9 cellular contexts compared by ENCODE assay signal in the genomic region with DNA sequence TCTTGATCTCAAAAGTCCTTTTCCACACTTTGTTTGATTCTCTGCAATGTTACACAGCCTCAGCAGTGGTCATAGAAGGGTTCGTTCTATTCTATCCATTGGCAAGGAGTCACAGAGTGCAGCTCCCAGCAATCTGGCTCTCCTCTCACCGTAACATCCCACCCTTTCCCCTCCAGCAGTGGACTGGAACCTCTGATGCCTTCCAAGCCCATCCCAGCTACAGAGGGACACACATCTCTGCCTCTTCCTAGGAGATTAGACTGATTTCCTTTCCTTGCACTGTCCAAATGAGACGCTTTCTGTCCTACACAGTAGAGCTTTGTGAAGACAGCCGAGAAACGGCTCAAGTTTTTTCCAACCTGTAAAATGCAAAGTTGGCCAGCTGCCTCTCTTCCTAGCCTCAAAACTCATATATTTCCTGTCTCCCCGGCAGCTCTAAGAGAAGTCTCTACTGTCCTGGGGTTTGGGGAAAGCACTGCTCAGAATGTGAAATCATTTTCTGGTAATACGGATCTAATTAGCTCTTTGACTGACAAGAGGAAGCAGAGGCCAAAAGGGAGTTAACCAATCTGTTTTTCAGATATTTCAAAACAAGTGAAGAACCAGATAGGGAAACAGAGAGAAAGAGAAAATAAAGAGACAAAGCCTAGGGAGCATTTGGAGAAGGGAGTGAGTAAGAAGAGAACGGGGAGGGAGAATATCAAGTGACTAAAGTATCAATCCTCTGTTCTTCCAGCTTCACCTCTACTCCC. TPM values are rescaled to one million over a fixed set of nuclear protein-coding genes. Genes with fewer than 3 reads are reported as not detected.
DNase-seq lines count a peak whose midpoint lies in the region; ATAC-seq, FAIRE-seq and TF ChIP-seq lines count a peak whose summit lies in the region.
"Had no signal": no experiment of that assay in that cellular context is flagged by ENCODE, and none has a peak within 500 bp of the region (broad histone marks: within the 10 kb centered on the region; RNA-seq: fewer than 3 reads in every experiment).

No MANE protein-coding gene starts in this region.

- no peaks in the 10 kb centered on the region for H3K9me3 ChIP-seq in CD4-positive, CD25-positive, alpha-beta regulatory T cell (ENCODE audit: control insufficient read depth in 2 of 2, low read length in 2 of 2)
- no peaks in the 10 kb centered on the region for H3K9me3 ChIP-seq in neural progenitor cell (ENCODE audit: low read depth)

- peak overlapping the region; percentile 63 for H2AFZ ChIP-seq in neural progenitor cell (replicated peaks)

- peak overlapping the region; percentile 93 for H3K4me3 ChIP-seq in CD4-positive, CD25-positive, alpha-beta regulatory T cell (ENCODE audit: low read depth, low read length)
- no peak overlapping the region for H3K4me3 ChIP-seq in neural progenitor cell

- H3K36me3 Mint-ChIP-seq in CD4-positive, CD25-positive, alpha-beta regulatory T cell: no peaks in the 10 kb centered on the region
- H3K36me3 Mint-ChIP-seq in dendritic cell treated with granulocyte-macrophage colony-stimulating factor and Interleukin-4, amounts not matched to agents 40 ng/mL and 50 ng/mL, for 4 days (ENCODE audit: low read depth): no peaks in the 10 kb centered on the region
- H3K36me3 Mint-ChIP-seq in neural progenitor cell: no peaks in the 10 kb centered on the region

- H3K4me1 Mint-ChIP-seq in CD4-positive, CD25-positive, alpha-beta regulatory T cell: peaks cover 33 to 74% (median 51%) of the 10 kb centered on the region in 4 donors
- peaks cover 36% of the 10 kb centered on the region for H3K4me1 Mint-ChIP-seq in dendritic cell treated with granulocyte-macrophage colony-stimulating factor and Interleukin-4, amounts not matched to agents 40 ng/mL and 50 ng/mL, for 4 days (ENCODE audit: low read depth)
- H3K4me1 Mint-ChIP-seq in neural progenitor cell: peaks cover 24% of the 10 kb centered on the region

- H3K27me3 ChIP-seq in CD4-positive, CD25-positive, alpha-beta regulatory T cell (ENCODE audit: control insufficient read depth, insufficient read depth, low read length): no peaks in the 10 kb centered on the region
- H3K27me3 ChIP-seq in neural progenitor cell: no peaks in the 10 kb centered on the region

- H4K20me1 ChIP-seq in neural progenitor cell (ENCODE audit: low read depth): no peaks in the 10 kb centered on the region

- peak overlapping the region; percentile 89 to 97 (median 91) for H3K4me3 Mint-ChIP-seq in CD4-positive, CD25-positive, alpha-beta regulatory T cell
- no peak overlapping the region for H3K4me3 Mint-ChIP-seq in dendritic cell treated with granulocyte-macrophage colony-stimulating factor and Interleukin-4, amounts not matched to agents 40 ng/mL and 50 ng/mL, for 4 days
- no peak overlapping the region for H3K4me3 Mint-ChIP-seq in neural progenitor cell

- peak in 1 of 3 donors; percentile 75 for DNase-seq in CD4-positive, CD25-positive, alpha-beta regulatory T cell
- DNase-seq in NOMO-1 (lab: John Stamatoyannopoulos, UW; ENCODE audit: unreplicated experiment in 2 of 2) (peak; percentile 37 to 83), neural progenitor cell (ENCODE audit: low spot score) (no peak), D721Med (ENCODE audit: insufficient read length, low spot score) (no peak)
- no peak for DNase-seq in effector CD4-positive, alpha-beta T cell
- no peak for DNase-seq in activated CD4-positive, CD25-positive, alpha-beta regulatory T cell treated with anti-CD3 and anti-CD28 coated beads, Interleukin-2, amount 50 U/mL, for 72 hours
- DNase-seq: erythroblast had no signal

- peak overlapping the region; percentile 84 for H3K27ac ChIP-seq in CD4-positive, CD25-positive, alpha-beta regulatory T cell (ENCODE audit: insufficient read depth, low read length, poor library complexity, severe bottlenecking)
- H3K27ac ChIP-seq in neural progenitor cell: no peak overlapping the region

- no peaks in the 10 kb centered on the region for H3K79me2 ChIP-seq in neural progenitor cell (ENCODE audit: low read depth)

- intact Hi-C loops in dendritic cell treated with granulocyte-macrophage colony-stimulating factor and Interleukin-4, amounts not matched to agents 40 ng/mL and 50 ng/mL, for 4 days (cut with micrococcal nuclease): loop anchor here (10.0 kb wide), 1 partner anchor 62 kb away; no protein-coding TSS in a partner anchor

- FAIRE-seq in D721Med (lab: Jason Lieb, UNC): no peak

- peaks cover 79% of the 10 kb centered on the region for H3K4me1 ChIP-seq in CD4-positive, CD25-positive, alpha-beta regulatory T cell (ENCODE audit: control insufficient read depth, insufficient read depth, low read length, poor library complexity, severe bottlenecking)
- peaks cover 18% of the 10 kb centered on the region for H3K4me1 ChIP-seq in neural progenitor cell

- peak; percentile 29 to 30 for ATAC-seq in CD4-positive, CD25-positive, alpha-beta regulatory T cell (ENCODE audit: low read depth in 2 of 2)
- ATAC-seq in GM18502 (IDR thresholded peaks at IDR 0.05; ENCODE audit: poor library complexity, unreplicated experiment): no peak

- H3K9me3 Mint-ChIP-seq in CD4-positive, CD25-positive, alpha-beta regulatory T cell: no peaks in the 10 kb centered on the region
- no peaks in the 10 kb centered on the region for H3K9me3 Mint-ChIP-seq in dendritic cell treated with granulocyte-macrophage colony-stimulating factor and Interleukin-4, amounts not matched to agents 40 ng/mL and 50 ng/mL, for 4 days
- no peaks in the 10 kb centered on the region for H3K9me3 Mint-ChIP-seq in neural progenitor cell

- H3K9ac ChIP-seq in neural progenitor cell: no peak overlapping the region

- no peaks in the 10 kb centered on the region for H3K36me3 ChIP-seq in CD4-positive, CD25-positive, alpha-beta regulatory T cell (ENCODE audit: control insufficient read depth, insufficient read depth, low read length)
- no peaks in the 10 kb centered on the region for H3K36me3 ChIP-seq in neural progenitor cell

- TF ChIP-seq CTCF in neural progenitor cell (IDR thresholded peaks at IDR 0.05) (no peak), D721Med (IDR thresholded peaks at IDR 0.05; ENCODE audit: insufficient read depth, missing control alignments) (no peak)

- H3K4me2 ChIP-seq in neural progenitor cell: no peak overlapping the region

- H3F3A ChIP-seq in neural progenitor cell (ENCODE audit: low read depth): no peaks in the 10 kb centered on the region

- peak overlapping the region; percentile 91 to 94 (median 92) for H3K27ac Mint-ChIP-seq in CD4-positive, CD25-positive, alpha-beta regulatory T cell
- H3K27ac Mint-ChIP-seq in dendritic cell treated with granulocyte-macrophage colony-stimulating factor and Interleukin-4, amounts not matched to agents 40 ng/mL and 50 ng/mL, for 4 days: peak overlapping the region; percentile 63
- no peak overlapping the region for H3K27ac Mint-ChIP-seq in neural progenitor cell

- no peaks in the 10 kb centered on the region for H3K27me3 Mint-ChIP-seq in CD4-positive, CD25-positive, alpha-beta regulatory T cell
- no peaks in the 10 kb centered on the region for H3K27me3 Mint-ChIP-seq in dendritic cell treated with granulocyte-macrophage colony-stimulating factor and Interleukin-4, amounts not matched to agents 40 ng/mL and 50 ng/mL, for 4 days
- peaks cover 3% of the 10 kb centered on the region for H3K27me3 Mint-ChIP-seq in neural progenitor cell (ENCODE audit: insufficient read depth, low read depth)

RNA-seq across cellular contexts. Expression of gene NINJ2, which starts 0.5 kb away (rescaled TPM):
- total RNA-seq in CD4-positive, CD25-positive, alpha-beta regulatory T cell: 16.8 TPM
- polyA plus RNA-seq in CD4-positive, CD25-positive, alpha-beta regulatory T cell: 100 to 1,000 TPM; 106 to 170 (median 143) TPM
- 0.37 TPM in 1 of 2 replicates, not detected in the other for total RNA-seq in neural progenitor cell (ENCODE audit: low replicate concordance)

Comparison
In these comparisons a context has a peak if more than half of its experiments do, and no peak if none do; other contexts are left out.
1. DNase-seq: peak in NOMO-1 (2 of 2); none in neural progenitor cell (single experiment), effector CD4-positive, alpha-beta T cell (single experiment), D721Med (single experiment) and activated CD4-positive, CD25-positive, alpha-beta regulatory T cell treated with anti-CD3 and anti-CD28 coated beads, Interleukin-2, amount 50 U/mL, for 72 hours (single experiment).
2. H3K4me3 Mint-ChIP-seq: peak in CD4-positive, CD25-positive, alpha-beta regulatory T cell (4 of 4); none in dendritic cell treated with granulocyte-macrophage colony-stimulating factor and Interleukin-4, amounts not matched to agents 40 ng/mL and 50 ng/mL, for 4 days (single experiment) and neural progenitor cell (single experiment).
3. RNA of gene NINJ2, which starts 0.5 kb away (total RNA-seq): 16.8 TPM in CD4-positive, CD25-positive, alpha-beta regulatory T cell (single experiment); 0.37 TPM in neural progenitor cell; every median in the first group is over 10 times any median in the second.